Comparison of ENCODE assay signal across 1 cellular context in genomic region chr14:61526405-61527312, GRCh38.
TF ChIP-seq lines count a peak whose summit lies in the region.

No MANE protein-coding gene starts in this region.

TF ChIP-seq in H1, 55 proteins besides CTCF, POLR2A, EP300 and RAD21 (continued from another document):
- TF ChIP-seq E2F6 (IDR thresholded peaks at IDR 0.05) (no peak), CEBPB (IDR thresholded peaks at IDR 0.05; ENCODE audit: low read depth, low read length) (no peak), GABPA (IDR thresholded peaks at IDR 0.05; ENCODE audit: borderline replicate concordance, insufficient read depth, low read length) (no peak), MAFK (IDR thresholded peaks at IDR 0.05; ENCODE audit: low read depth, low read length) (no peak), BACH1 (IDR thresholded peaks at IDR 0.05; ENCODE audit: low read length) (no peak)
